ENCODE assay signal across 32 cellular contexts in the genomic region with DNA sequence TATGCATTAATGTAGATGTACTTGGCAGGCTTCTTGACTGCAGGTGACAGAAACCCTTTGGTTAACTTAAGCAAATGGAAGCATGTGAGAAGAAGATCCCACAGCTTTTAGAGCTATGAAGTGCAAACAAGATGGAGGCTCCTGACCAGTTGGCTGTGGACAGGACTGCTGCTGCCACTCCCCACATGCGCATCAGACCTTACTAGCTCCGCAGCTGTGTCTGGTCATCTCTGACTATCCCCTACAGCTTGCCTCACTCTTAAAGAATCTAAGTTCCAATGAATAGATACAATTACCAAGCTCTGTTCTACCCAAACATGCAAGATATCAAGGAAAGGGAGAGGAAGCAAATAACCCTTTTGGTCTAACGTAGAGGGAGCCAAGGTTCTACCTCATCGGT.
"Had no signal": no experiment of that assay in that cellular context is flagged by ENCODE, and none has a peak within 500 bp of the region (broad histone marks: within the 10 kb centered on the region; RNA-seq: fewer than 3 reads in every experiment).

No MANE protein-coding gene starts in this region.

- H3K4me3 ChIP-seq: body of pancreas, esophagus squamous epithelium had no signal

- H3K4me1 Mint-ChIP-seq: activated CD4-positive, alpha-beta memory T cell treated with anti-CD3 and anti-CD28 coated beads, Interleukin-2, amount 10 ng/mL, durations not matched to agents 7 days and 5 days; activated CD4-positive, alpha-beta T cell treated with anti-CD3 and anti-CD28 coated beads for 36 hours; activated CD4-positive, alpha-beta T cell treated with anti-CD3 and anti-CD28 coated beads, Interleukin-2, amount 10 ng/mL, durations not matched to agents 7 days and 5 days; activated naive CD4-positive, alpha-beta T cell treated with anti-CD3 and anti-CD28 coated beads, Interleukin-2, amount 10 ng/mL, durations not matched to agents 7 days and 5 days; activated naive CD8-positive, alpha-beta T cell treated with anti-CD3 and anti-CD28 coated beads, Interleukin-2, amount 10 ng/mL, durations not matched to agents 7 days and 5 days; T-helper 17 cell had no signal

- ATAC-seq: activated CD4-positive, alpha-beta T cell treated with anti-CD3 and anti-CD28 coated beads for 36 hours; activated naive CD4-positive, alpha-beta T cell treated with anti-CD3 and anti-CD28 coated beads, Interleukin-2, amount 50 U/mL, for 72 hours; activated T-cell treated with anti-CD3 and anti-CD28 coated beads, Interleukin-2, amount 50 U/mL, for 72 hours; body of pancreas; T-helper 17 cell had no signal

- H3K4me1 ChIP-seq: body of pancreas, esophagus squamous epithelium had no signal

- FAIRE-seq: colon, endometrium, endothelial cell of umbilical vein had no signal

- H3K27me3 ChIP-seq: body of pancreas, esophagus squamous epithelium had no signal

- H3K9me3 ChIP-seq: body of pancreas, esophagus squamous epithelium had no signal

- H3K36me3 ChIP-seq: esophagus squamous epithelium had no signal

- H3K36me3 Mint-ChIP-seq: activated naive CD4-positive, alpha-beta T cell treated with anti-CD3 and anti-CD28 coated beads, Interleukin-2, amount 10 ng/mL, durations not matched to agents 7 days and 5 days; activated naive CD4-positive, alpha-beta T cell treated with anti-CD3 and anti-CD28 coated beads, Interleukin-2, amount 50 U/mL, for 72 hours; activated naive CD8-positive, alpha-beta T cell treated with anti-CD3 and anti-CD28 coated beads, Interleukin-2, amount 10 ng/mL, durations not matched to agents 7 days and 5 days had no signal

- H3K27ac ChIP-seq: body of pancreas, epithelial cell of prostate, esophagus squamous epithelium had no signal

- H3K27me3 Mint-ChIP-seq: activated CD4-positive, alpha-beta memory T cell treated with anti-CD3 and anti-CD28 coated beads, Interleukin-2, amount 10 ng/mL, durations not matched to agents 7 days and 5 days; activated CD4-positive, alpha-beta T cell treated with anti-CD3 and anti-CD28 coated beads for 36 hours; activated CD4-positive, alpha-beta T cell treated with anti-CD3 and anti-CD28 coated beads, Interleukin-2, amount 10 ng/mL, durations not matched to agents 7 days and 5 days; activated naive CD4-positive, alpha-beta T cell treated with anti-CD3 and anti-CD28 coated beads, Interleukin-2, amount 10 ng/mL, durations not matched to agents 7 days and 5 days; activated naive CD8-positive, alpha-beta T cell treated with anti-CD3 and anti-CD28 coated beads, Interleukin-2, amount 10 ng/mL, durations not matched to agents 7 days and 5 days; activated T-cell treated with anti-CD3 and anti-CD28 coated beads, Interleukin-2, amount 50 U/mL, for 24 hours; T-helper 17 cell had no signal

- DNase-seq: activated CD4-positive, alpha-beta memory T cell treated with anti-CD3 and anti-CD28 coated beads, Interleukin-2, amount 10 ng/mL, durations not matched to agents 7 days and 5 days; activated CD4-positive, alpha-beta T cell treated with anti-CD3 and anti-CD28 coated beads for 36 hours; activated CD4-positive, alpha-beta T cell treated with anti-CD3 and anti-CD28 coated beads, Interleukin-2, amount 10 ng/mL, durations not matched to agents 7 days and 5 days; activated CD4-positive, alpha-beta T cell treated with anti-CD3 and anti-CD28 coated beads, Interleukin-2, amount 50 U/mL, for 4 hours; activated CD4-positive, CD25-positive, alpha-beta regulatory T cell; activated CD4-positive, CD25-positive, alpha-beta regulatory T cell treated with anti-CD3 and anti-CD28 coated beads, Interleukin-2, amount 50 U/mL, for 72 hours; activated CD8-positive, alpha-beta memory T cell treated with anti-CD3 and anti-CD28 coated beads, Interleukin-2, amount 50 U/mL, for 48 hours; activated gamma-delta T cell; activated naive CD4-positive, alpha-beta T cell; activated naive CD4-positive, alpha-beta T cell treated with anti-CD3 and anti-CD28 coated beads, Interleukin-2, amount 10 ng/mL, durations not matched to agents 7 days and 5 days; activated naive CD8-positive, alpha-beta T cell treated with anti-CD3 and anti-CD28 coated beads, Interleukin-2, amount 10 ng/mL, durations not matched to agents 7 days and 5 days; activated T-cell treated with anti-CD3 and anti-CD28 coated beads for 4 hours; activated T-cell treated with anti-CD3 and anti-CD28 coated beads, Interleukin-2, amount 50 U/mL, for 24 hours; activated T-cell treated with anti-CD3 and anti-CD28 coated beads, Interleukin-2, amount 50 U/mL, for 72 hours; body of pancreas; caudate nucleus; cortex of kidney; dermis blood vessel endothelial cell; effector CD8-positive, alpha-beta T cell; esophagus squamous epithelium; foreskin melanocyte; head of caudate nucleus; SW 1271; T-helper 1 cell; T-helper 17 cell; T1000 had no signal

- H3K4me3 Mint-ChIP-seq: activated CD4-positive, alpha-beta memory T cell treated with anti-CD3 and anti-CD28 coated beads, Interleukin-2, amount 10 ng/mL, durations not matched to agents 7 days and 5 days; activated CD4-positive, alpha-beta T cell treated with anti-CD3 and anti-CD28 coated beads for 36 hours; activated CD4-positive, alpha-beta T cell treated with anti-CD3 and anti-CD28 coated beads, Interleukin-2, amount 10 ng/mL, durations not matched to agents 7 days and 5 days; activated naive CD4-positive, alpha-beta T cell treated with anti-CD3 and anti-CD28 coated beads, Interleukin-2, amount 10 ng/mL, durations not matched to agents 7 days and 5 days; activated naive CD8-positive, alpha-beta T cell treated with anti-CD3 and anti-CD28 coated beads, Interleukin-2, amount 10 ng/mL, durations not matched to agents 7 days and 5 days; activated T-cell treated with anti-CD3 and anti-CD28 coated beads, Interleukin-2, amount 50 U/mL, for 24 hours; activated T-cell treated with anti-CD3 and anti-CD28 coated beads, Interleukin-2, amount 50 U/mL, for 72 hours; T-helper 17 cell; T-helper 2 cell treated with Interferon-gamma antibody and Interleukin-4, amounts not matched to agents 5 μg/mL and 100 μg/mL, for 36 hours had no signal

- H3K27ac Mint-ChIP-seq: activated CD4-positive, alpha-beta memory T cell treated with anti-CD3 and anti-CD28 coated beads, Interleukin-2, amount 10 ng/mL, durations not matched to agents 7 days and 5 days; activated CD4-positive, alpha-beta T cell treated with anti-CD3 and anti-CD28 coated beads for 36 hours; activated CD4-positive, alpha-beta T cell treated with anti-CD3 and anti-CD28 coated beads, Interleukin-2, amount 10 ng/mL, durations not matched to agents 7 days and 5 days; activated naive CD4-positive, alpha-beta T cell treated with anti-CD3 and anti-CD28 coated beads, Interleukin-2, amount 10 ng/mL, durations not matched to agents 7 days and 5 days; activated naive CD4-positive, alpha-beta T cell treated with anti-CD3 and anti-CD28 coated beads, Interleukin-2, amount 50 U/mL, for 72 hours; activated naive CD8-positive, alpha-beta T cell treated with anti-CD3 and anti-CD28 coated beads, Interleukin-2, amount 10 ng/mL, durations not matched to agents 7 days and 5 days; activated T-cell treated with anti-CD3 and anti-CD28 coated beads, Interleukin-2, amount 50 U/mL, for 24 hours; activated T-cell treated with anti-CD3 and anti-CD28 coated beads, Interleukin-2, amount 50 U/mL, for 72 hours; T-helper 17 cell; T-helper 2 cell treated with Interferon-gamma antibody and Interleukin-4, amounts not matched to agents 5 μg/mL and 100 μg/mL, for 36 hours had no signal

- H3K9me3 Mint-ChIP-seq: activated naive CD8-positive, alpha-beta T cell treated with anti-CD3 and anti-CD28 coated beads, Interleukin-2, amount 10 ng/mL, durations not matched to agents 7 days and 5 days had no signal
